Comparison of ENCODE assay signal across 1 cellular context in genomic region chr17:15483416-15483815, GRCh38.
TF ChIP-seq lines count a peak whose summit lies in the region.

No MANE protein-coding gene starts in this region.

TF ChIP-seq in K562, 482 proteins besides CTCF, POLR2A, EP300 and RAD21 (continued from another document):
- TF ChIP-seq ZNF407 (IDR thresholded peaks at IDR 0.05; ENCODE audit: low read depth), result 0 out of 2 replicates have a peak, but pooled peaks have one; percentile 26
- TF ChIP-seq POLR3A (IDR thresholded peaks at IDR 0.05; ENCODE audit: borderline replicate concordance, extremely low read depth, insufficient read depth, insufficient read length), result no peak
- no peak for TF ChIP-seq KAT7 (CRISPR knock-in tag; IDR thresholded peaks at IDR 0.05; ENCODE audit: borderline replicate concordance)
- TF ChIP-seq ZBTB7A (IDR thresholded peaks at IDR 0.05; ENCODE audit: borderline replicate concordance, control insufficient read depth, low read depth, low read length), result no peak
- no peak for TF ChIP-seq CBX2 (IDR thresholded peaks at IDR 0.05; ENCODE audit: insufficient read depth, low read length, poor library complexity, severe bottlenecking)
- TF ChIP-seq ZNF699 (CRISPR knock-in tag; IDR thresholded peaks at IDR 0.05; ENCODE audit: insufficient replicate concordance), result no peak
- no peak for TF ChIP-seq FUS (optimal IDR thresholded peaks at IDR 0.05; ENCODE audit: low read depth, low read length)
- no peak for TF ChIP-seq ARID1B (IDR thresholded peaks at IDR 0.05)
- no peak for TF ChIP-seq TEAD2 (tag; IDR thresholded peaks at IDR 0.05)
- TF ChIP-seq SRSF7 (optimal IDR thresholded peaks at IDR 0.05; ENCODE audit: low read depth, low read length), result no peak
- TF ChIP-seq CEBPB (tag; IDR thresholded peaks at IDR 0.05), result peak; percentile 13; the same call in 1 of the 2 replicates
